In the genomic region with DNA sequence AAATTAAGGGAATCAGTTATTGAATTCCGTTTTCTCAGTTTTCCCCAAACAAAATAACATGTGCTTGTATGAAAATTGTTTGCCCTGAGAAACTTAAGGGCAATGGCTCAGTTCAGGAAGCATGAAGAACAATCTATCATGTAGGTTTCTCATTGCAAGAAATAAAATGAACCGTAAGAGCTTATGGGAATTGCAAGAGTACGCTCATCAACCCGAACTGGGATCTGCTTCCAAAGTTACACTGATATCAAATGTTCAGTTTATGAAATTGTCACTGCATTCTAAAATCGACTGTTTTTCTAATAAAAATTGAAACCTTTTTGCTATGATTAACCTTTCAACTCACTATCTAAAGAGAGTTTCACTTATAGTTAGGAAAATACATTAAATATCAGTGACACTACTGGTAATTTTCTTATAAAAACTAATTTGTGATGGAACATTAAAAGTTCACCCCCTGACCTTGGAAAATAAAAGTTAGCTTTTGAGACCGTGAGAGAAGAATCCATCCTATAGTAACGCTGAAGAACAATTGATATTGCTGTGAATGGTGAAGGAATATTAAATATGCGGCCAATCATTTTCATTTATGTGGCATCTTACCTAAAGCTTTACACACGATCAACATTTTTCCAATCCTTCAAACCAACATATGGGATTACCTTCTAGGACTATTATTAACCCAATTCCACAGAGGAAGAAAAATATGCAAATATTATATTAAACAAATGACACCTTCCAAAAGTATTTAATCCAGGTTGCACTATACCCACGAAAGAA, we compare ENCODE assay signal across 20 cellular contexts. TPM values are rescaled to one million over a fixed set of nuclear protein-coding genes. Genes with fewer than 3 reads are reported as not detected.
DNase-seq lines count a peak whose midpoint lies in the region; ATAC-seq and TF ChIP-seq lines count a peak whose summit lies in the region.
"Had no signal": no experiment of that assay in that cellular context is flagged by ENCODE, and none has a peak within 500 bp of the region (broad histone marks: within the 10 kb centered on the region; RNA-seq: fewer than 3 reads in every experiment).

No MANE protein-coding gene starts in this region.

- H3K4me1 ChIP-seq in muscle layer of duodenum (ENCODE audit: control insufficient read depth in 1 of 2, insufficient read depth in 2 of 2, low read length in 2 of 2) (peaks cover 0 to 15% of the 10 kb centered on the region in 2 donors), testis (peaks cover 10% of the 10 kb centered on the region), mucosa of descending colon (ENCODE audit: low read depth) (peaks cover 18% of the 10 kb centered on the region)
- H3K4me1 ChIP-seq: BLaER1, SJSA1 had no signal

- H3K27ac ChIP-seq in muscle layer of duodenum (ENCODE audit: low read length), result peak overlapping the region; percentile 20
- peak overlapping the region in 1 of 2 donors; percentile 84 for H3K27ac ChIP-seq in testis
- H3K27ac ChIP-seq: BLaER1, SJSA1 had no signal

- ATAC-seq in mucosa of descending colon (no peak), GM19023 (IDR thresholded peaks at IDR 0.05; ENCODE audit: unreplicated experiment) (no peak)

- H3K4me3 Mint-ChIP-seq in chondrocyte (ENCODE audit: unreplicated experiment), result peak overlapping the region; percentile 85
- H3K4me3 Mint-ChIP-seq: naive B cell had no signal

- H3K27ac Mint-ChIP-seq in chondrocyte (ENCODE audit: unreplicated experiment), result peak overlapping the region; percentile 96
- H3K27ac Mint-ChIP-seq: naive B cell had no signal

- DNase-seq in NCI-H1092 treated with DMSO at 0.1 percent for 48 hours (lab: John Stamatoyannopoulos, UW) (peak; percentile 86), chondrocyte (ENCODE audit: low spot score) (no peak), testis (no peak), DMS79 (lab: John Stamatoyannopoulos, UW) (no peak), mucosa of descending colon (no peak), GM13977 (ENCODE audit: low spot score) (no peak)
- DNase-seq: activated CD4-positive, alpha-beta T cell treated with anti-CD3 and anti-CD28 coated beads for 1 hour; DMS153; Kasumi-1; naive B cell; NCI-H345; stimulated activated CD4-positive, alpha-beta T cell treated with anti-CD3 and anti-CD28 coated beads, Interleukin-1b, Interleukin-23, amount 100 ng/mL, for 48 hours; substantia nigra; T-helper 9 cell had no signal

- peaks cover 11% of the 10 kb centered on the region for H3K27me3 Mint-ChIP-seq in chondrocyte (ENCODE audit: low read depth)

- no peak for TF ChIP-seq CTCF in chondrocyte (IDR thresholded peaks at IDR 0.05)
- no peak for TF ChIP-seq CTCF in testis (IDR thresholded peaks at IDR 0.05)
- TF ChIP-seq CTCF in mucosa of descending colon (IDR thresholded peaks at IDR 0.05), result no peak
- no peak for TF ChIP-seq CTCF in GM13977 (IDR thresholded peaks at IDR 0.05; ENCODE audit: extremely low read depth, insufficient read depth, missing control alignments)

- peaks cover 21% of the 10 kb centered on the region for H3K27me3 ChIP-seq in muscle layer of duodenum (ENCODE audit: low read depth, low read length)
- no peaks in the 10 kb centered on the region for H3K27me3 ChIP-seq in testis
- H3K27me3 ChIP-seq: BLaER1 had no signal

- H3K4me3 ChIP-seq in muscle layer of duodenum (ENCODE audit: low read depth in 1 of 2, low read length in 2 of 2), result peak overlapping the region; percentile 19 to 69
- peak overlapping the region; percentile 66 to 67 for H3K4me3 ChIP-seq in testis
- no peak overlapping the region for H3K4me3 ChIP-seq in mucosa of descending colon
- H3K4me3 ChIP-seq: BLaER1, HAP-1, SJSA1 had no signal

- H3K9me3 ChIP-seq in muscle layer of duodenum (ENCODE audit: control insufficient read depth in 1 of 2, low read length in 2 of 2), result no peaks in the 10 kb centered on the region
- H3K9me3 ChIP-seq in testis, result no peaks in the 10 kb centered on the region
- no peaks in the 10 kb centered on the region for H3K9me3 ChIP-seq in mucosa of descending colon
- H3K9me3 ChIP-seq: HAP-1, SJSA1 had no signal

- no peaks in the 10 kb centered on the region for H3K9me3 Mint-ChIP-seq in chondrocyte (ENCODE audit: low read depth)

- no peak for TF ChIP-seq POLR2A in testis (IDR thresholded peaks at IDR 0.05)

- H3K36me3 ChIP-seq in muscle layer of duodenum (ENCODE audit: control insufficient read depth in 1 of 2, insufficient read depth in 2 of 2, low read length in 2 of 2) (no peaks in the 10 kb centered on the region), testis (ENCODE audit: low read depth, missing control alignments) (no peaks in the 10 kb centered on the region), mucosa of descending colon (ENCODE audit: low read depth) (no peaks in the 10 kb centered on the region)
- H3K36me3 ChIP-seq: BLaER1, HAP-1, SJSA1 had no signal

- intact Hi-C loops in testis (cut with DNase I; ENCODE audit: low total_unique reads), result no loop called here
- intact Hi-C loops in mucosa of descending colon (cut with DNase I, micrococcal nuclease), result no loop called here

- H3K36me3 Mint-ChIP-seq in chondrocyte (ENCODE audit: low read depth), result no peaks in the 10 kb centered on the region

- in situ Hi-C loops in GM13977 (cut with MboI; ENCODE audit: low pct_unique_long_range_greater_than_20kb, low sequenced_read_pairs, unreplicated experiment), result no loop called here

- H3K4me1 Mint-ChIP-seq in chondrocyte (ENCODE audit: low read depth), result peaks cover 49% of the 10 kb centered on the region
- H3K4me1 Mint-ChIP-seq: naive B cell had no signal

- WGBS in testis, 2 donors, result 25 to 43% methylated on average over 10 of the region's 10 CpGs

RNA-seq across cellular contexts. Expression of gene MEOX2, which starts 2.3 kb away (rescaled TPM):
- total RNA-seq in chondrocyte, result 8.4 to 20.0 TPM (median 8.9 TPM) in 3 replicates
- 1 to 10 TPM; 3.7 to 4.0 TPM for total RNA-seq in testis
- 4.9 TPM for polyA plus RNA-seq in testis (ENCODE audit: insufficient read depth, low read depth, low replicate concordance)
- 1 to 10 TPM in 2 of 3 donors, under 1 TPM in 1; 0.52 to 3.8 (median 1.3) TPM for total RNA-seq in mucosa of descending colon
- total RNA-seq: OCI-LY7, SJSA1 had no signal
